In the genomic region with DNA sequence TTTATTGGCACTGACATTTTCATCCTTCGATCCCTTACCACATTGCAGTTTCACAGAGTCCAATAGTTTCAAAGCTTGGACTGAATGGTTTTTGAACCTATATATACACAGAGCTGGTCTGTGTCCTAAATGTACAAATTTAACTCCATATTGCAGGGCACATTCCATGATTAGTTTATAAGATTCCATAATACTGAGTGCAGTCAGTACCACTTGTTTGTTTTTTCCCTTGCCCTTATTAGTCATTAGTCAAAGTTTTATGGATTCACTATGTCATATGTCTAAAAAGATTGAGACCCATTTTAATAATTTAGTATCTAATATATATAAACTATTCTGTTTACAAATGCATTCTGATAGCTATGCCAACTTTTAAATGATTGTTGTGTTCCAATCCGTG, we compare ENCODE assay signal across 7 cellular contexts.
"Had no signal": no experiment of that assay in that cellular context is flagged by ENCODE, and none has a peak within 500 bp of the region (broad histone marks: within the 10 kb centered on the region; RNA-seq: fewer than 3 reads in every experiment).

No MANE protein-coding gene starts in this region.

- DNase-seq: IMR-90, KBM-7, KG1 had no signal

- ATAC-seq: HepG2, K562 had no signal

- H3K9ac ChIP-seq: KMS-11 had no signal

- H3K27ac ChIP-seq: HL-60, KMS-11 had no signal

- H3K4me2 ChIP-seq: KMS-11 had no signal

- H3K4me3 ChIP-seq: K562 had no signal
